In genomic region chr17:1716076-1716911, GRCh38 we compare ENCODE assay signal across 7 cellular contexts. TPM values are rescaled to one million over a fixed set of nuclear protein-coding genes. Genes with fewer than 3 reads are reported as not detected.
DNase-seq lines count a peak whose midpoint lies in the region; ATAC-seq and TF ChIP-seq lines count a peak whose summit lies in the region.

No MANE protein-coding gene starts in this region.

- H4K20me1 ChIP-seq in hepatocyte (ENCODE audit: insufficient read depth, poor library complexity, severe bottlenecking) = peaks cover 33% of the 10 kb centered on the region

- under 1% methylated on average over 56 of the region's 70 CpGs for WGBS in hepatocyte (ENCODE audit: low lambda C conversion rate, missing lambda C conversion rate)

- peak overlapping the region; percentile 0 for H2AFZ ChIP-seq in hepatocyte

- H3K4me3 ChIP-seq in hepatocyte = peak overlapping the region; percentile 34

- no peaks in the 10 kb centered on the region for H3K27me3 ChIP-seq in hepatocyte

- no peak for TF ChIP-seq CTCF in hepatocyte (IDR thresholded peaks at IDR 0.05; ENCODE audit: poor library complexity)

- peak overlapping the region; percentile 97 for H3K27ac ChIP-seq in hepatocyte

- H3K9me2 ChIP-seq in hepatocyte (replicated peaks; ENCODE audit: insufficient read depth) = no peaks in the 10 kb centered on the region

- H3K36me3 ChIP-seq in hepatocyte (replicated peaks; ENCODE audit: insufficient read depth, low read depth) = no peaks in the 10 kb centered on the region

- peak; percentile 80 for ATAC-seq in GM18502 (IDR thresholded peaks at IDR 0.05; ENCODE audit: poor library complexity, unreplicated experiment)
- ATAC-seq in HG02970 (IDR thresholded peaks at IDR 0.05; ENCODE audit: low FRiP score, unreplicated experiment) = peak; percentile 66

- H3K4me1 ChIP-seq in hepatocyte (ENCODE audit: insufficient read depth) = peaks cover 27% of the 10 kb centered on the region

- H3K9me3 ChIP-seq in hepatocyte (ENCODE audit: low read depth) = no peaks in the 10 kb centered on the region

- peak overlapping the region; percentile 90 for H3K4me2 ChIP-seq in hepatocyte

- DNase-seq in NCI-H1930 (lab: John Stamatoyannopoulos, UW) (peak; percentile 99), T-helper 9 cell (peak; percentile 100), astrocyte of the hippocampus (ENCODE audit: low read depth, low spot score) (peak; percentile 100), hepatocyte (ENCODE audit: low spot score) (peak; percentile 100), renal cortical epithelial cell (ENCODE audit: low read depth) (peak; percentile 100)

- peaks cover 27% of the 10 kb centered on the region for H3K79me2 ChIP-seq in hepatocyte

RNA-seq across cellular contexts. Expression of gene TLCD2, which starts 6.1 kb away (rescaled TPM):
- 4.5 and 4.9 TPM in 2 replicates for total RNA-seq in hepatocyte
- 2.0 and 3.0 TPM in 2 replicates for polyA plus RNA-seq in hepatocyte
- 6.6 and 7.5 TPM in 2 replicates for total RNA-seq in renal cortical epithelial cell

RNA-seq across cellular contexts. Expression of gene WDR81, which starts 8.2 kb away (rescaled TPM):
- 16.9 and 24.4 TPM in 2 replicates for total RNA-seq in hepatocyte
- polyA plus RNA-seq in hepatocyte = 24.0 and 27.6 TPM in 2 replicates
- total RNA-seq in renal cortical epithelial cell = 29.2 and 42.6 TPM in 2 replicates

RNA-seq across cellular contexts. Expression of gene SERPINF2, which starts 26.4 kb away (rescaled TPM):
- 127 and 140 TPM in 2 replicates for total RNA-seq in hepatocyte
- 127 and 164 TPM in 2 replicates for polyA plus RNA-seq in hepatocyte
- 0.87 and 9.6 TPM in 2 replicates for total RNA-seq in renal cortical epithelial cell

RNA-seq across cellular contexts. Expression of gene PRPF8, which starts 31.6 kb away (rescaled TPM):
- 100 and 107 TPM in 2 replicates for total RNA-seq in hepatocyte
- polyA plus RNA-seq in hepatocyte = 119 and 125 TPM in 2 replicates
- 55.7 and 166 TPM in 2 replicates for total RNA-seq in renal cortical epithelial cell

RNA-seq across cellular contexts. Expression of gene SERPINF1, which starts 45.6 kb away (rescaled TPM):
- total RNA-seq in hepatocyte (1,201 and 1,404 TPM in 2 replicates), renal cortical epithelial cell (0.70 and 4.9 TPM in 2 replicates)
- 739 and 774 TPM in 2 replicates for polyA plus RNA-seq in hepatocyte

Comparison
In these comparisons a context has a peak if more than half of its experiments do, and no peak if none do; other contexts are left out.
1. Peak in every context shown above with its lines: DNase-seq, ATAC-seq, H3K4me3 ChIP-seq and H3K27ac ChIP-seq.
2. RNA of gene SERPINF2, which starts 26.4 kb away (total RNA-seq): 127 to 140 TPM in hepatocyte; 0.87 to 9.6 TPM in renal cortical epithelial cell; every median in the first group is over 10 times any median in the second.